ENCODE assay signal across 6 cellular contexts in genomic region chr6:45231660-45232059, GRCh38.
"Had no signal": no experiment of that assay in that cellular context is flagged by ENCODE, and none has a peak within 500 bp of the region (broad histone marks: within the 10 kb centered on the region; RNA-seq: fewer than 3 reads in every experiment).

No MANE protein-coding gene starts in this region.

- DNase-seq: IMR-90, KBM-7, KG1 had no signal

- H3K4me2 ChIP-seq: KMS-11 had no signal

- FAIRE-seq: HTR-8/SVneo had no signal

- H3K27ac ChIP-seq: HL-60, KMS-11 had no signal

- H3K9ac ChIP-seq: KMS-11 had no signal
